In the genomic region with DNA sequence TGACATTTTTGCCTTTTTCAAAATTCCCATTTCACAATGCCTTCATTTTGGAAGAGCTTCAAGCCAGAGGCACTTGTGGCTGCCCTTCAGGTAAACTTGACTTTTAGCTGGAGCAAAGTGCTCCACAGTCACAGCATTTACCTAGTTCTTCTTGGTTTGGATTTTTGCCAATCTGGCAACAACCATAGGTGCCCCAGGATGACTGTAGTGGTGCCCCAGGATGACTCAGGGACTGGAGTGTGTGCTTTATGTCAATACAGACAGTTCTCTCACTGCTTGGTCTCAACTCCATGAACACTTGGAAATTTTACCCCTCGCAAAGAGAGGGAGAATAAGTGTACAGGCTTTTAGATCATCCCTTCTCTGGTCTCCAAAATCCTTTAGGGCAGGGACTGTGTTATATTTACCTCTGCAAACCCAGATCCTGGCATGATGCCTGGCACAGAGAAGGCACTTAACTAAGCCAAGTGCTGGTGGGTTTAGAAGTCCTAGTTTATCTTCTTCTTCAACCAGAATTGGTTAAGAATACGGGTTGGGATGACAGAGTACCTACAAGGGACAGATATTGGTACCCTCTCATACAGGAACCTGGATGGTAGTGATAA, we compare ENCODE assay signal across 11 cellular contexts. TPM values are rescaled to one million over a fixed set of nuclear protein-coding genes. Genes with fewer than 3 reads are reported as not detected.
DNase-seq lines count a peak whose midpoint lies in the region; ATAC-seq, FAIRE-seq and TF ChIP-seq lines count a peak whose summit lies in the region.
"Had no signal": no experiment of that assay in that cellular context is flagged by ENCODE, and none has a peak within 500 bp of the region (broad histone marks: within the 10 kb centered on the region; RNA-seq: fewer than 3 reads in every experiment).

No MANE protein-coding gene starts in this region.

- WGBS in A549 (ENCODE audit: missing lambda C conversion rate), result 13% methylated on average over 2 of the region's 2 CpGs

- CTCF ChIA-PET in A549 (lab: Yijun Ruan, JAX), result no interaction called here
- CTCF ChIA-PET in GM10248 (lab: Yijun Ruan, JAX), result no interaction called here

- TF ChIP-seq POLR2A in A549 (IDR thresholded peaks at IDR 0.05; ENCODE audit: low read length), result no peak

- peaks cover 42% of the 10 kb centered on the region for H3K4me1 ChIP-seq in A549

- TF ChIP-seq CTCF in A549 (IDR thresholded peaks at IDR 0.05) (no peak), GM10248 (IDR thresholded peaks at IDR 0.05; ENCODE audit: control extremely low read depth, extremely low read depth, low read depth, missing control alignments) (no peak)

- peak overlapping the region in 1 of 2 experiments; percentile 39; a peak in 1 of 6 replicates for H3K27ac ChIP-seq in A549
- H3K27ac ChIP-seq: BLaER1, cardiac muscle cell had no signal

- no peaks in the 10 kb centered on the region for H3K9me3 ChIP-seq in A549
- H3K9me3 ChIP-seq: BLaER1 had no signal

- no peak for TF ChIP-seq RAD21 in A549 (conservative IDR thresholded peaks at IDR 0.05 in 1 of 2, IDR thresholded peaks at IDR 0.05 in 1 of 2)

- FAIRE-seq in A549 (lab: Jason Lieb, UNC) (no peak), islet of Langerhans (lab: Jason Lieb, UNC) (peak; percentile 65)
- FAIRE-seq: GM12891 had no signal

- DNase-seq in A549 (ENCODE audit: low read depth in 1 of 2, low spot score in 1 of 2) (peak; percentile 68 to 74), HK-2 (ENCODE audit: unreplicated experiment) (peak; percentile 38), RPMI8226 (peak; percentile 76), GM10248 (ENCODE audit: extremely low spot score) (no peak)
- no peak for DNase-seq in activated naive CD4-positive, alpha-beta T cell treated with anti-CD3 and anti-CD28 coated beads, Interleukin-2, amount 50 U/mL, for 16 hours

- ATAC-seq in A549, result peak; percentile 85 to 92
- ATAC-seq in HG03571 (IDR thresholded peaks at IDR 0.05; ENCODE audit: unreplicated experiment), result no peak
- ATAC-seq in HG02870 (IDR thresholded peaks at IDR 0.05; ENCODE audit: unreplicated experiment), result no peak

- H3K4me3 ChIP-seq in A549, result no peak overlapping the region
- H3K4me3 ChIP-seq: BLaER1, cardiac muscle cell had no signal

- H3K4me2 ChIP-seq in A549, result peak overlapping the region; percentile 52
- H3K4me2 ChIP-seq: BLaER1 had no signal

- TF ChIP-seq EP300 in A549 (IDR thresholded peaks at IDR 0.05), result no peak

- POLR2A ChIA-PET in A549 (lab: Yijun Ruan, JAX), result no interaction called here
- POLR2A ChIA-PET in GM10248 (lab: Yijun Ruan, JAX), result no interaction called here

TF ChIP-seq in A549, 52 proteins besides CTCF, POLR2A, EP300 and RAD21:
- TF ChIP-seq JUNB (IDR thresholded peaks at IDR 0.05), result peak; percentile 74
- peak; percentile 73 for TF ChIP-seq FOSL2 (IDR thresholded peaks at IDR 0.05)
- TF ChIP-seq FOSL2 (CRISPR knock-in tag; IDR thresholded peaks at IDR 0.05), result peak; percentile 78
- TF ChIP-seq, protein P1, sequence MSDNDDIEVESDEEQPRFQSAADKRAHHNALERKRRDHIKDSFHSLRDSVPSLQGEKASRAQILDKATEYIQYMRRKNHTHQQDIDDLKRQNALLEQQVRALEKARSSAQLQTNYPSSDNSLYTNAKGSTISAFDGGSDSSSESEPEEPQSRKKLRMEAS (IDR thresholded peaks at IDR 0.05), result peak; percentile 38; the same call in 1 of the 2 replicates
- TF ChIP-seq TFCP2L1 (CRISPR knock-in tag; IDR thresholded peaks at IDR 0.05), result no peak
- TF ChIP-seq, protein P2, sequence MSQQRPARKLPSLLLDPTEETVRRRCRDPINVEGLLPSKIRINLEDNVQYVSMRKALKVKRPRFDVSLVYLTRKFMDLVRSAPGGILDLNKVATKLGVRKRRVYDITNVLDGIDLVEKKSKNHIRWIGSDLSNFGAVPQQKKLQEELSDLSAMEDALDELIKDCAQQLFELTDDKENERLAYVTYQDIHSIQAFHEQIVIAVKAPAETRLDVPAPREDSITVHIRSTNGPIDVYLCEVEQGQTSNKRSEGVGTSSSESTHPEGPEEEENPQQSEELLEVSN (IDR thresholded peaks at IDR 0.05; ENCODE audit: borderline replicate concordance, low read depth), result no peak
- no peak for TF ChIP-seq ZNF302 (CRISPR knock-in tag; IDR thresholded peaks at IDR 0.05)
- TF ChIP-seq HOXB5 (CRISPR knock-in tag; IDR thresholded peaks at IDR 0.05), result no peak
- TF ChIP-seq HOXA7 (CRISPR knock-in tag; IDR thresholded peaks at IDR 0.05), result no peak
- no peak for TF ChIP-seq JUN (IDR thresholded peaks at IDR 0.05)
- peak; percentile 38 for TF ChIP-seq MAFK (IDR thresholded peaks at IDR 0.05; ENCODE audit: partially characterized antibody)

RNA-seq across cellular contexts. Expression of a gene that starts 15.3 kb away (rescaled TPM):
- polyA plus RNA-seq in A549 (2011; rRNA removed), result 36.6 and 47.9 TPM in 2 replicates
- 7.2 and 9.2 TPM in 2 replicates for polyA plus RNA-seq in A549 (2012; cell fraction: cytosol; rRNA removed)
- polyA plus RNA-seq in A549 (2012; cell fraction: nucleus; rRNA removed), result 8.8 and 10.0 TPM in 2 replicates
- 14.1 to 16.9 TPM (median 14.5 TPM) in 3 replicates for polyA plus RNA-seq in A549 (2017; fragmentation: RNase III; extraction: RNeasy Plus Mini Kit Qiagen cat#74134 plus additional on column Dnase treatment)
- 80.4 and 84.0 TPM in 2 replicates for polyA minus RNA-seq in A549 (2011; rRNA and poly(A)+ RNA removed)

Comparison
In these comparisons a context has a peak if more than half of its experiments do, and no peak if none do; other contexts are left out.
1. ATAC-seq: peak in A549 (2 of 2); none in HG03571 (single experiment) and HG02870 (single experiment).
2. DNase-seq: peak in A549 (2 of 2), HK-2 (single experiment) and RPMI8226 (single experiment); none in GM10248 (single experiment) and activated naive CD4-positive, alpha-beta T cell treated with anti-CD3 and anti-CD28 coated beads, Interleukin-2, amount 50 U/mL, for 16 hours (single experiment).